ENCODE assay signal across 14 cellular contexts in genomic region chr1:205261946-205262668, GRCh38. TPM values are rescaled to one million over a fixed set of nuclear protein-coding genes. Genes with fewer than 3 reads are reported as not detected.
DNase-seq lines count a peak whose midpoint lies in the region; ATAC-seq and TF ChIP-seq lines count a peak whose summit lies in the region.
"Had no signal": no experiment of that assay in that cellular context is flagged by ENCODE, and none has a peak within 500 bp of the region (broad histone marks: within the 10 kb centered on the region; RNA-seq: fewer than 3 reads in every experiment).

No MANE protein-coding gene starts in this region.

- TF ChIP-seq CTCF in H9 (conservative IDR thresholded peaks at IDR 0.05) (no peak), fibroblast of pulmonary artery (IDR thresholded peaks at IDR 0.05; ENCODE audit: low read length, missing control alignments) (no peak)

- H3K18ac ChIP-seq in H9 (ENCODE audit: insufficient read length, low read depth, low read length) (no peak overlapping the region), trophoblast cell (ENCODE audit: low read length) (no peak overlapping the region)

- H4K20me1 ChIP-seq in H9 (ENCODE audit: control insufficient read depth, insufficient read depth, insufficient read length): no peaks in the 10 kb centered on the region

- H2AFZ ChIP-seq in H9 (ENCODE audit: low read length) (no peak overlapping the region), trophoblast cell (ENCODE audit: insufficient read depth, low read length, poor library complexity) (no peak overlapping the region)

- no peaks in the 10 kb centered on the region for H3K9me3 ChIP-seq in H9 (ENCODE audit: control insufficient read depth, low read depth, low read length)
- H3K9me3 ChIP-seq in trophoblast cell (ENCODE audit: insufficient read depth, low read depth, low read length): no peaks in the 10 kb centered on the region
- H3K9me3 ChIP-seq: breast epithelium, esophagus muscularis mucosa had no signal

- H3K27ac Mint-ChIP-seq in H9: peak overlapping the region in 2 of 3 experiments; percentile 28 to 77; a peak in 4 of 7 replicates

- no peak overlapping the region for H4K12ac ChIP-seq in trophoblast cell (ENCODE audit: low read depth, low read length)

- no peak overlapping the region for H3K56ac ChIP-seq in H9 (ENCODE audit: insufficient read length, low read depth, low read length)

- H3K27ac ChIP-seq in H9 (ENCODE audit: insufficient read length, low read depth, low read length): no peak overlapping the region
- no peak overlapping the region for H3K27ac ChIP-seq in trophoblast cell (ENCODE audit: low read depth, low read length)
- H3K27ac ChIP-seq: breast epithelium, esophagus muscularis mucosa had no signal

- H3K4me2 ChIP-seq in H9 (ENCODE audit: insufficient read depth, insufficient read length, low read length): peak overlapping the region; percentile 3
- no peak overlapping the region for H3K4me2 ChIP-seq in trophoblast cell (ENCODE audit: low read length)

- H2BK5ac ChIP-seq in H9 (ENCODE audit: insufficient read length, low read length): no peak overlapping the region
- H2BK5ac ChIP-seq in trophoblast cell (ENCODE audit: low read depth, low read length, poor library complexity): no peak overlapping the region

- no peak overlapping the region for H4K5ac ChIP-seq in H9 (ENCODE audit: insufficient read length, low read depth, low read length)

- H4K8ac ChIP-seq in H9 (replicated peaks; ENCODE audit: insufficient read length, low read depth, low read length) (no peak overlapping the region), trophoblast cell (ENCODE audit: low read depth, low read length) (no peak overlapping the region)

- H2BK15ac ChIP-seq in H9 (ENCODE audit: low read depth, low read length): no peak overlapping the region

- H2BK12ac ChIP-seq in H9 (ENCODE audit: insufficient read length, low read depth, low read length): no peak overlapping the region
- H2BK12ac ChIP-seq in trophoblast cell (ENCODE audit: low read length): peak overlapping the region; percentile 51

- H3K14ac ChIP-seq in H9 (ENCODE audit: insufficient read depth, low read length) (no peak overlapping the region), trophoblast cell (ENCODE audit: low read length) (peak overlapping the region; percentile 34)

- H3K4ac ChIP-seq in H9 (ENCODE audit: low read depth, low read length): no peak overlapping the region
- H3K4ac ChIP-seq in trophoblast cell (ENCODE audit: low read depth, low read length): no peak overlapping the region

- ATAC-seq in SK-N-SH treated with all-trans-retinoic acid at 6 μM for 48 hours (peak; percentile 75), HG03095 (IDR thresholded peaks at IDR 0.05; ENCODE audit: unreplicated experiment) (no peak)

- H3K23me2 ChIP-seq in H9 (ENCODE audit: insufficient read length, low read depth, low read length, poor library complexity, severe bottlenecking): no peaks in the 10 kb centered on the region

- H3K23ac ChIP-seq in H9 (ENCODE audit: insufficient read length, low read depth, low read length) (no peak overlapping the region), trophoblast cell (ENCODE audit: low read length) (no peak overlapping the region)

- DNase-seq in H9 (no peak), fibroblast of pulmonary artery (ENCODE audit: low read depth) (peak; percentile 40), trophoblast cell (no peak), NCI-H187 (lab: John Stamatoyannopoulos, UW) (no peak), T1000 (lab: John Stamatoyannopoulos, UW) (no peak), NCI-H524 treated with DMSO at 0.1 percent for 48 hours (lab: John Stamatoyannopoulos, UW) (no peak)
- DNase-seq: activated T-cell treated with anti-CD3 and anti-CD28 coated beads for 4 hours, Calu3, kidney glomerular epithelial cell, NCI-H1694 had no signal

- H3K4me1 ChIP-seq in H9 (ENCODE audit: insufficient read depth, low read length) (peaks cover 8% of the 10 kb centered on the region), trophoblast cell (ENCODE audit: control insufficient read depth in 1 of 2, insufficient read depth in 2 of 2, low read length in 2 of 2) (peaks cover 16 to 24% of the 10 kb centered on the region in 2 experiments)
- H3K4me1 ChIP-seq: breast epithelium had no signal

- H2BK20ac ChIP-seq in H9 (ENCODE audit: low read depth, low read length, poor library complexity, severe bottlenecking): no peak overlapping the region

- no peak overlapping the region for H2AK5ac ChIP-seq in H9 (ENCODE audit: insufficient read length, low read length)
- H2AK5ac ChIP-seq in trophoblast cell (ENCODE audit: low read length): no peak overlapping the region

- H3K4me1 Mint-ChIP-seq in H9: peaks cover 42 to 43% of the 10 kb centered on the region in 2 experiments

- no peaks in the 10 kb centered on the region for H3K36me3 ChIP-seq in trophoblast cell (ENCODE audit: control insufficient read depth in 1 of 2, insufficient read depth in 2 of 2, low read length in 2 of 2)
- H3K36me3 ChIP-seq: breast epithelium, esophagus muscularis mucosa had no signal

- H3K27me3 ChIP-seq in H9 (ENCODE audit: insufficient read depth, low read length): no peaks in the 10 kb centered on the region
- H3K27me3 ChIP-seq in trophoblast cell (ENCODE audit: insufficient read depth, low read length): no peaks in the 10 kb centered on the region
- H3K27me3 ChIP-seq: breast epithelium, esophagus muscularis mucosa had no signal

- H3K27me3 Mint-ChIP-seq in H9 (ENCODE audit: low read depth): no peaks in the 10 kb centered on the region; the same call in 1 of the 2 replicates

- no CpG with 5 or more reads among the region's 5 CpGs for WGBS in H9 (ENCODE audit: extremely low coverage, insufficient read length, low lambda C conversion rate)
- no CpG with 5 or more reads among the region's 5 CpGs for WGBS in trophoblast cell (ENCODE audit: extremely low coverage, insufficient coverage, insufficient read length)

- no peaks in the 10 kb centered on the region for H3K36me3 Mint-ChIP-seq in H9 (ENCODE audit: insufficient read depth in 1 of 3, low read depth in 3 of 3)

- H3T11ph ChIP-seq in H9 (ENCODE audit: low read length): no peak overlapping the region

- no peaks in the 10 kb centered on the region for H3K9me3 Mint-ChIP-seq in H9

- H3K79me2 ChIP-seq in H9 (ENCODE audit: insufficient read depth, low read length) (no peaks in the 10 kb centered on the region), trophoblast cell (ENCODE audit: control insufficient read depth, insufficient read depth, low read length, poor library complexity) (no peaks in the 10 kb centered on the region)

- H3K79me1 ChIP-seq in H9 (ENCODE audit: insufficient read depth, low read depth, low read length, poor library complexity, severe bottlenecking): no peaks in the 10 kb centered on the region
- peaks cover 11% of the 10 kb centered on the region for H3K79me1 ChIP-seq in trophoblast cell (ENCODE audit: low read length)

- H3K9ac ChIP-seq in H9 (ENCODE audit: extremely low read depth, insufficient read length, low read length) (no peak overlapping the region), trophoblast cell (ENCODE audit: low read length) (no peak overlapping the region)

- H3K4me3 Mint-ChIP-seq in H9: no peak overlapping the region

- H3K4me3 ChIP-seq in fibroblast of pulmonary artery (replicated peaks; ENCODE audit: low read depth, low read length) (no peak overlapping the region), trophoblast cell (ENCODE audit: low read depth, low read length) (no peak overlapping the region)
- H3K4me3 ChIP-seq: breast epithelium, esophagus muscularis mucosa had no signal

- no peak overlapping the region for H4K91ac ChIP-seq in H9 (ENCODE audit: insufficient read length, low read depth, low read length)
- H4K91ac ChIP-seq in trophoblast cell (ENCODE audit: low read depth, low read length): peak overlapping the region; percentile 16

- H2BK120ac ChIP-seq in H9 (ENCODE audit: low read depth, low read length, poor library complexity, severe bottlenecking): no peak overlapping the region
- no peak overlapping the region for H2BK120ac ChIP-seq in trophoblast cell (ENCODE audit: insufficient read depth, low read length, poor library complexity)

TF ChIP-seq in SK-N-SH treated with all-trans-retinoic acid at 6 μM for 48 hours, 23 proteins besides CTCF, POLR2A, EP300 and RAD21:
- no peak for TF ChIP-seq POU6F1 (CRISPR knock-in tag; IDR thresholded peaks at IDR 0.05; ENCODE audit: borderline replicate concordance, low read depth)
- TF ChIP-seq ARNTL (CRISPR knock-in tag; IDR thresholded peaks at IDR 0.05; ENCODE audit: borderline replicate concordance, low read depth): no peak

RNA-seq across cellular contexts. Expression of gene TMCC2, which starts 34.4 kb away (rescaled TPM):
- 11.3 and 11.7 TPM in 2 replicates for total RNA-seq in H9 (2021)
- 2.3 and 2.4 TPM in 2 replicates for polyA plus RNA-seq in trophoblast cell (2013)

RNA-seq across cellular contexts. Expression of gene DSTYK, which starts 50.6 kb away (rescaled TPM):
- 7.7 and 8.5 TPM in 2 replicates for total RNA-seq in H9 (2021)
- 4.3 TPM in 2 replicates for polyA plus RNA-seq in trophoblast cell (2013)

RNA-seq across cellular contexts. Expression of gene NUAK2, which starts 59.4 kb away (rescaled TPM):
- total RNA-seq in H9 (2021): 15.4 and 15.5 TPM in 2 replicates
- polyA plus RNA-seq in trophoblast cell (2013): 20.4 and 22.1 TPM in 2 replicates
